Comparison of ENCODE assay signal across 8 cellular contexts in the genomic region with DNA sequence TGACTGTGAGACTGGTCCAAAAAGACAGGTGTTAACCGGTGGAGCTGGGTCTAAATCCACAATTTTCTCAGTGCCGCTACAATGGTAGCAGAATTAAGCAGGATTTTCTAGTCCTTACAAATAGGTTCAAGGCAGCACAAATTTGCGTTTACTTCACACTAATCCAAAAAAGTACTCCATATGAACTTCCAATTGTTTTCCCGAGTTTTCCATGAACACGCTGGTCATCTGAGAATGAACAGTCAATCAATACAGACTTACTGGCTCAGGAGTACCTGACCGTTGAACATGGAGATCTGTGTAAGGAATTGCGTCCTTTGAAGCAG. TPM values are rescaled to one million over a fixed set of nuclear protein-coding genes. Genes with fewer than 3 reads are reported as not detected.
DNase-seq lines count a peak whose midpoint lies in the region; ATAC-seq and TF ChIP-seq lines count a peak whose summit lies in the region.

No MANE protein-coding gene starts in this region.

- POLR2A ChIA-PET in Caco-2 (lab: Charles Lee): no interaction called here
- POLR2A ChIA-PET in activated CD4-positive, alpha-beta memory T cell treated with anti-CD3 and anti-CD28 coated beads, Interleukin-2, amount 10 ng/mL, durations not matched to agents 7 days and 5 days (lab: Charles Lee): interaction anchor here (0.8 to 0.9 kb wide), 2 partner anchors 16 to 53 kb away, joined by 3 read pairs; no protein-coding TSS in a partner anchor

- H3K27ac Mint-ChIP-seq in Caco-2 (ENCODE audit: unreplicated experiment): peak overlapping the region; percentile 79
- H3K27ac Mint-ChIP-seq in activated CD4-positive, alpha-beta memory T cell treated with anti-CD3 and anti-CD28 coated beads, Interleukin-2, amount 10 ng/mL, durations not matched to agents 7 days and 5 days: no peak overlapping the region

- 19 to 32% (median 22%) methylated on average over 7 of the region's 7 CpGs for WGBS in psoas muscle, 3 donors

- no peaks in the 10 kb centered on the region for H3K36me3 ChIP-seq in Caco-2 (ENCODE audit: control insufficient read depth, insufficient read depth, low read length)
- no peaks in the 10 kb centered on the region for H3K36me3 ChIP-seq in psoas muscle (ENCODE audit: insufficient read depth in 1 of 2, low read depth in 1 of 2)

- no peak for ATAC-seq in psoas muscle

- DNase-seq in Caco-2 (no peak), globus pallidus (ENCODE audit: low spot score) (peak; percentile 52), psoas muscle (no peak), NCI-H128 (lab: John Stamatoyannopoulos, UW; ENCODE audit: unreplicated experiment) (no peak), anterior cingulate cortex (lab: John Stamatoyannopoulos, UW) (no peak), NCI-H146 (lab: John Stamatoyannopoulos, UW) (no peak), SHP77 treated with DMSO at 0.1 percent for 48 hours (lab: John Stamatoyannopoulos, UW) (no peak)
- no peak for DNase-seq in activated CD4-positive, alpha-beta memory T cell treated with anti-CD3 and anti-CD28 coated beads, Interleukin-2, amount 10 ng/mL, durations not matched to agents 7 days and 5 days

- H3K9me3 ChIP-seq in Caco-2 (no peaks in the 10 kb centered on the region), psoas muscle (no peaks in the 10 kb centered on the region)

- peaks cover 58% of the 10 kb centered on the region for H3K36me3 Mint-ChIP-seq in Caco-2 (ENCODE audit: insufficient read depth, unreplicated experiment)
- peaks cover 41% of the 10 kb centered on the region for H3K36me3 Mint-ChIP-seq in activated CD4-positive, alpha-beta memory T cell treated with anti-CD3 and anti-CD28 coated beads, Interleukin-2, amount 10 ng/mL, durations not matched to agents 7 days and 5 days (ENCODE audit: low read depth)

- H3K4me1 ChIP-seq in Caco-2: peaks cover 47% of the 10 kb centered on the region
- peaks cover 3% of the 10 kb centered on the region for H3K4me1 ChIP-seq in psoas muscle

- H3K4me3 ChIP-seq in Caco-2 (ENCODE audit: low read depth, low read length): peak overlapping the region; percentile 71
- H3K4me3 ChIP-seq in psoas muscle: peak overlapping the region; percentile 64

- BruUV-seq in Caco-2 (replicated peaks; lab: Mats Ljungman, UMichigan): TSS peak; percentile 71

- TF ChIP-seq CTCF in Caco-2 (IDR thresholded peaks at IDR 0.05; ENCODE audit: insufficient read depth in 1 of 2, low read depth in 1 of 2, low read length in 1 of 2, severe bottlenecking in 1 of 2, unreplicated experiment in 1 of 2) (no peak), psoas muscle (IDR thresholded peaks at IDR 0.05) (no peak)

- H3K4me3 Mint-ChIP-seq in Caco-2 (ENCODE audit: unreplicated experiment): peak overlapping the region; percentile 87
- H3K4me3 Mint-ChIP-seq in activated CD4-positive, alpha-beta memory T cell treated with anti-CD3 and anti-CD28 coated beads, Interleukin-2, amount 10 ng/mL, durations not matched to agents 7 days and 5 days: peak overlapping the region; percentile 71

- CTCF ChIA-PET in Caco-2 (lab: Charles Lee): no interaction called here
- CTCF ChIA-PET in activated CD4-positive, alpha-beta memory T cell treated with anti-CD3 and anti-CD28 coated beads, Interleukin-2, amount 10 ng/mL, durations not matched to agents 7 days and 5 days (lab: Charles Lee): no interaction called here

- H3K27me3 ChIP-seq in Caco-2 (replicated peaks; ENCODE audit: control insufficient read depth, insufficient read depth, low read length): no peaks in the 10 kb centered on the region
- H3K27me3 ChIP-seq in psoas muscle (ENCODE audit: insufficient read depth in 3 of 3, low read length in 2 of 3): no peaks in the 10 kb centered on the region

- H3K27ac ChIP-seq in psoas muscle: peak overlapping the region; percentile 43

- H3K9me3 Mint-ChIP-seq in Caco-2 (ENCODE audit: unreplicated experiment): no peaks in the 10 kb centered on the region
- no peaks in the 10 kb centered on the region for H3K9me3 Mint-ChIP-seq in activated CD4-positive, alpha-beta memory T cell treated with anti-CD3 and anti-CD28 coated beads, Interleukin-2, amount 10 ng/mL, durations not matched to agents 7 days and 5 days

- no peaks in the 10 kb centered on the region for H3K27me3 Mint-ChIP-seq in Caco-2 (ENCODE audit: insufficient read depth, unreplicated experiment)
- no peaks in the 10 kb centered on the region for H3K27me3 Mint-ChIP-seq in activated CD4-positive, alpha-beta memory T cell treated with anti-CD3 and anti-CD28 coated beads, Interleukin-2, amount 10 ng/mL, durations not matched to agents 7 days and 5 days

- H3K4me1 Mint-ChIP-seq in Caco-2 (ENCODE audit: low read depth, unreplicated experiment): peaks cover 38% of the 10 kb centered on the region
- peaks cover 33% of the 10 kb centered on the region for H3K4me1 Mint-ChIP-seq in activated CD4-positive, alpha-beta memory T cell treated with anti-CD3 and anti-CD28 coated beads, Interleukin-2, amount 10 ng/mL, durations not matched to agents 7 days and 5 days

- intact Hi-C loops in Caco-2 (cut with micrococcal nuclease; ENCODE audit: unreplicated experiment): loop anchor here (10.0 kb wide), 1 partner anchor 58 kb away; no protein-coding TSS in a partner anchor
- intact Hi-C loops in psoas muscle (cut with DNase I): no loop called here

RNA-seq across cellular contexts. Expression of gene SLC35D2, which starts 0.7 kb away (rescaled TPM):
- total RNA-seq in Caco-2 (2022): 77.5 and 81.0 TPM in 2 replicates
- total RNA-seq in activated CD4-positive, alpha-beta memory T cell treated with anti-CD3 and anti-CD28 coated beads, Interleukin-2, amount 10 ng/mL, durations not matched to agents 7 days and 5 days: 10 to 100 TPM; 14.7 to 15.1 TPM
- total RNA-seq in psoas muscle: 1 to 10 TPM; 2.1 to 5.9 (median 3.1) TPM
- polyA plus RNA-seq in psoas muscle: 1 to 10 TPM; 2.0 to 5.3 (median 2.3) TPM

RNA-seq across cellular contexts. Expression of gene ZNF367, which starts 35.4 kb away (rescaled TPM):
- total RNA-seq in Caco-2 (2022) (9.3 and 10.0 TPM in 2 replicates), psoas muscle (1 to 10 TPM in 2 of 4 donors, under 1 TPM in 2; 0.69 to 1.9 (median 1.2) TPM)
- total RNA-seq in activated CD4-positive, alpha-beta memory T cell treated with anti-CD3 and anti-CD28 coated beads, Interleukin-2, amount 10 ng/mL, durations not matched to agents 7 days and 5 days: 10 to 100 TPM; 27.7 to 28.7 TPM
- 1 to 10 TPM; 1.0 to 3.3 (median 1.7) TPM for polyA plus RNA-seq in psoas muscle
